Comparison of ENCODE assay signal across 1 cellular context in genomic region chr11:61542024-61542461, GRCh38.
A peak's percentile ranks its signal among the peaks of the same experiment; 100 is the strongest.
TF ChIP-seq lines count a peak whose summit lies in the region.

No MANE protein-coding gene starts in this region.

TF ChIP-seq in HepG2, 621 proteins besides CTCF, POLR2A, EP300 and RAD21:
- TF ChIP-seq POGK (CRISPR knock-in tag; conservative IDR thresholded peaks at IDR 0.05): no peak
- TF ChIP-seq ZMAT5 (CRISPR knock-in tag; IDR thresholded peaks at IDR 0.05; ENCODE audit: borderline replicate concordance, low read depth): no peak
- TF ChIP-seq SP4 (CRISPR knock-in tag; IDR thresholded peaks at IDR 0.05): no peak
- TF ChIP-seq ISX (CRISPR knock-in tag; conservative IDR thresholded peaks at IDR 0.05): no peak
- TF ChIP-seq FOXK1 (CRISPR knock-in tag; IDR thresholded peaks at IDR 0.05; ENCODE audit: borderline replicate concordance, low read depth): no peak
- TF ChIP-seq SNAI1 (CRISPR knock-in tag; IDR thresholded peaks at IDR 0.05; ENCODE audit: borderline replicate concordance): no peak
- TF ChIP-seq LCORL (IDR thresholded peaks at IDR 0.05): peak; percentile 60; the same call in 1 of the 2 replicates
- no peak for TF ChIP-seq LCORL (CRISPR knock-in tag; IDR thresholded peaks at IDR 0.05)
- no peak for TF ChIP-seq ZFY (CRISPR knock-in tag; IDR thresholded peaks at IDR 0.05)
